8 cellular contexts compared by ENCODE assay signal in genomic region chr9:14322211-14323082, GRCh38. TPM values are rescaled to one million over a fixed set of nuclear protein-coding genes. Genes with fewer than 3 reads are reported as not detected.
DNase-seq lines count a peak whose midpoint lies in the region; ATAC-seq and TF ChIP-seq lines count a peak whose summit lies in the region.

No MANE protein-coding gene starts in this region.

- H2AFZ ChIP-seq in H9 (ENCODE audit: low read length): no peak overlapping the region

- H3K4me1 ChIP-seq in H9 (ENCODE audit: insufficient read depth, low read length): peaks cover 8% of the 10 kb centered on the region; the same call in 1 of the 2 replicates
- H3K4me1 ChIP-seq in adipocyte (ENCODE audit: control insufficient read depth, insufficient read depth, low read length): peaks cover 59% of the 10 kb centered on the region
- peaks cover 4 to 87% (median 60%) of the 10 kb centered on the region in 9 donors for H3K4me1 ChIP-seq in heart right ventricle
- H3K4me1 ChIP-seq in upper lobe of left lung: peaks cover 33 to 49% (median 36%) of the 10 kb centered on the region in 4 donors

- H3K14ac ChIP-seq in H9 (ENCODE audit: insufficient read depth, low read length): peak overlapping the region; percentile 93; the same call in 1 of the 2 replicates

- H3K18ac ChIP-seq in H9 (ENCODE audit: insufficient read length, low read depth, low read length): peak overlapping the region; percentile 95

- H3K79me1 ChIP-seq in H9 (ENCODE audit: insufficient read depth, low read depth, low read length, poor library complexity, severe bottlenecking): no peaks in the 10 kb centered on the region

- H3K27me3 Mint-ChIP-seq in H9 (ENCODE audit: low read depth): peaks cover 11% of the 10 kb centered on the region

- H3K4me3 ChIP-seq in adipocyte (ENCODE audit: low read length) (peak overlapping the region; percentile 91), heart right ventricle (peak overlapping the region; percentile 45 to 89 (median 76)), upper lobe of left lung (peak overlapping the region; percentile 65 to 91 (median 78))

- DNase-seq in GM10266 (ENCODE audit: extremely low spot score): peak; percentile 89
- peak; percentile 90 for DNase-seq in H9
- peak; percentile 87 for DNase-seq in M059J (ENCODE audit: low read depth)
- peak; percentile 82 for DNase-seq in SKM-1 treated with dmso at 0.1 percent for 144 hours (lab: John Stamatoyannopoulos, UW; ENCODE audit: unreplicated experiment)
- DNase-seq in adipocyte (ENCODE audit: low read depth): peak; percentile 98
- DNase-seq in heart right ventricle: peak; percentile 93 to 95
- DNase-seq in posterior vena cava (ENCODE audit: low spot score): peak; percentile 98
- peak; percentile 90 to 98 for DNase-seq in upper lobe of left lung

- no peak overlapping the region for H3K23ac ChIP-seq in H9 (ENCODE audit: insufficient read length, low read depth, low read length)

- peak overlapping the region; percentile 78 to 96 (median 94) for H3K27ac Mint-ChIP-seq in H9

- H3K27ac ChIP-seq in H9 (ENCODE audit: insufficient read length, low read depth, low read length) (peak overlapping the region; percentile 63), heart right ventricle (peak overlapping the region; percentile 91 to 100 (median 98)), upper lobe of left lung (peak overlapping the region; percentile 92 to 97 (median 93))

- H3K4me2 ChIP-seq in H9 (ENCODE audit: insufficient read depth, insufficient read length, low read length): peak overlapping the region; percentile 98

- no peak overlapping the region for H2AK5ac ChIP-seq in H9 (ENCODE audit: insufficient read length, low read length)

- H3K23me2 ChIP-seq in H9 (ENCODE audit: insufficient read length, low read depth, low read length, poor library complexity, severe bottlenecking): peaks cover 17% of the 10 kb centered on the region

- no peak overlapping the region; the same call in 1 of the 2 replicates for H3K4ac ChIP-seq in H9 (ENCODE audit: low read depth, low read length)

- intact Hi-C loops in heart right ventricle (cut with DNase I): loop anchor here in 6 of 10 donors (2.0 to 10.0 kb wide), 6 partner anchors 24 to 878 kb away; no protein-coding TSS in a partner anchor
- intact Hi-C loops in posterior vena cava (cut with DNase I): loop anchor here in 1 of 2 donors (2.0 kb wide), 1 partner anchor 24 kb away; no protein-coding TSS in a partner anchor

- TF ChIP-seq CTCF in GM10266 (IDR thresholded peaks at IDR 0.05; ENCODE audit: control insufficient read depth, insufficient read depth, low read depth, missing control alignments) (no peak), H9 (conservative IDR thresholded peaks at IDR 0.05) (peak; percentile 65), heart right ventricle (IDR thresholded peaks at IDR 0.05) (peak; percentile 29 to 79 (median 58)), upper lobe of left lung (IDR thresholded peaks at IDR 0.05) (peak; percentile 59 to 83 (median 66))

- H3K27me3 ChIP-seq in H9 (ENCODE audit: insufficient read depth, low read length) (no peaks in the 10 kb centered on the region), adipocyte (replicated peaks; ENCODE audit: control insufficient read depth, insufficient read depth, low read length) (no peaks in the 10 kb centered on the region), heart right ventricle (peaks cover 0 to 26% (median 0%) of the 10 kb centered on the region in 7 donors), upper lobe of left lung (no peaks in the 10 kb centered on the region)

- H3K4me3 Mint-ChIP-seq in H9: peak overlapping the region; percentile 86 to 96

- ATAC-seq in heart right ventricle (peak; percentile 90 to 98 (median 92)), upper lobe of left lung (ENCODE audit: low FRiP score in 2 of 2) (peak; percentile 94 to 97)

- H3K79me2 ChIP-seq in H9 (ENCODE audit: insufficient read depth, low read length): no peaks in the 10 kb centered on the region

- H3K36me3 Mint-ChIP-seq in H9 (ENCODE audit: insufficient read depth in 1 of 3, low read depth in 3 of 3): no peaks in the 10 kb centered on the region; a peak in 1 of 7 replicates

- peak in 1 of 4 donors; percentile 18 for TF ChIP-seq EP300 in upper lobe of left lung (IDR thresholded peaks at IDR 0.05)

- H2BK20ac ChIP-seq in H9 (ENCODE audit: low read depth, low read length, poor library complexity, severe bottlenecking): no peak overlapping the region

- no peak overlapping the region for H4K5ac ChIP-seq in H9 (ENCODE audit: insufficient read length, low read depth, low read length)

- H3T11ph ChIP-seq in H9 (ENCODE audit: low read length): no peak overlapping the region

- H4K8ac ChIP-seq in H9 (replicated peaks; ENCODE audit: insufficient read length, low read depth, low read length): no peak overlapping the region

- H2BK12ac ChIP-seq in H9 (ENCODE audit: insufficient read length, low read depth, low read length): peak overlapping the region; percentile 45

- H3K4me1 Mint-ChIP-seq in H9: peaks cover 55 to 56% of the 10 kb centered on the region in 2 experiments

- no peak overlapping the region for H4K91ac ChIP-seq in H9 (ENCODE audit: insufficient read length, low read depth, low read length)

- TF ChIP-seq POLR2A in upper lobe of left lung (IDR thresholded peaks at IDR 0.05): peak in 3 of 4 donors; percentile 23 to 64 (median 51)

- no peak overlapping the region for H3K56ac ChIP-seq in H9 (ENCODE audit: insufficient read length, low read depth, low read length)

- no peak overlapping the region; the same call in 1 of the 2 replicates for H2BK15ac ChIP-seq in H9 (ENCODE audit: low read depth, low read length)

- H4K20me1 ChIP-seq in H9 (ENCODE audit: control insufficient read depth, insufficient read depth, insufficient read length): no peaks in the 10 kb centered on the region

- no peak overlapping the region for H2BK120ac ChIP-seq in H9 (ENCODE audit: low read depth, low read length, poor library complexity, severe bottlenecking)

- WGBS in H9 (ENCODE audit: extremely low coverage, insufficient read length, low lambda C conversion rate): no CpG with 5 or more reads among the region's 98 CpGs
- 1% methylated on average over 77 to 98 of the region's 98 CpGs for WGBS in heart right ventricle, 2 donors
- 0% methylated on average over 20 to 53 of the region's 98 CpGs for WGBS in upper lobe of left lung, 2 donors

- H3K9me3 ChIP-seq in H9 (ENCODE audit: control insufficient read depth, low read depth, low read length): no peaks in the 10 kb centered on the region
- no peaks in the 10 kb centered on the region for H3K9me3 ChIP-seq in adipocyte (ENCODE audit: control insufficient read depth, low read length)
- no peaks in the 10 kb centered on the region for H3K9me3 ChIP-seq in heart right ventricle
- H3K9me3 ChIP-seq in upper lobe of left lung: no peaks in the 10 kb centered on the region

- H3K9ac ChIP-seq in H9 (ENCODE audit: extremely low read depth, insufficient read length, low read length): peak overlapping the region; percentile 93
- H3K9ac ChIP-seq in adipocyte (ENCODE audit: low read length): peak overlapping the region; percentile 92

- no peak overlapping the region for H2BK5ac ChIP-seq in H9 (ENCODE audit: insufficient read length, low read length)

- no peaks in the 10 kb centered on the region for H3K9me3 Mint-ChIP-seq in H9

- H3K36me3 ChIP-seq in adipocyte (ENCODE audit: control insufficient read depth, insufficient read depth, low read length, severe bottlenecking) (no peaks in the 10 kb centered on the region), heart right ventricle (no peaks in the 10 kb centered on the region), upper lobe of left lung (no peaks in the 10 kb centered on the region)

RNA-seq across cellular contexts. Expression of gene NFIB, which starts 8.5 kb away (rescaled TPM):
- total RNA-seq in H9 (2021) (13.3 and 14.3 TPM in 2 replicates), heart right ventricle (100 to 1,000 TPM in 9 of 10 donors, 10 to 100 TPM in 1; 96.8 to 145 (median 126) TPM), posterior vena cava (100 to 1,000 TPM; 230 to 305 TPM), upper lobe of left lung (100 to 1,000 TPM in 1 of 6 donors, 10 to 100 TPM in 5; 33.9 to 109 (median 67.5) TPM)
- 2.5 and 4.1 TPM in 2 replicates for total RNA-seq in M059J (2014; rRNA removed; shearing (Covaris generic))
- 10 to 100 TPM; 16.7 to 37.2 TPM for polyA plus RNA-seq in heart right ventricle

Comparison
In these comparisons a context has a peak if more than half of its experiments do, and no peak if none do; other contexts are left out.
1. Peak in every context shown above with its lines: DNase-seq, ATAC-seq, H3K4me3 ChIP-seq and H3K27ac ChIP-seq.